Comparison of ENCODE assay signal across 15 cellular contexts in the genomic region with DNA sequence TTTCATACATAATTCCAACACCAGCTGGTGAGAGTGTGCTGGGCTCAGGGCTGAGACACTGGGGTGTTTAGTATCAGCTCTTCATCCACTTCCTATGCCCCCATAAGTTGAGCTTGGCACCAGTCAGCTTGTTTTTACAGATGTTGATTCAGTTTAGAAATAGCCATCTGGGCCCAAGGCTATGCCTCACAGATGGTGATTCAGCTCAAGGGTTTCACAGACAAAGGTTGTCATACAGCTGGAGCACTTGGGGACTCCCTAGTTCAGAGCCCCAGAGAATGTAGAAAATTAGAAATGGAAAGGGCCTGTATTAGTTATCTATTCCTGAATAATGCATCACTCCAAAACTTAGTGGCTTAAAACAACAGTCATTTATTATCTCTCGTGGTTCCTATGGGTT. TPM values are rescaled to one million over a fixed set of nuclear protein-coding genes. Genes with fewer than 3 reads are reported as not detected.
DNase-seq lines count a peak whose midpoint lies in the region; FAIRE-seq and TF ChIP-seq lines count a peak whose summit lies in the region.
"Had no signal": no experiment of that assay in that cellular context is flagged by ENCODE, and none has a peak within 500 bp of the region (broad histone marks: within the 10 kb centered on the region; RNA-seq: fewer than 3 reads in every experiment).

No MANE protein-coding gene starts in this region.

- no peaks in the 10 kb centered on the region for H4K20me1 ChIP-seq in astrocyte (ENCODE audit: insufficient read depth, low read length)

- no peaks in the 10 kb centered on the region for H3K9me3 ChIP-seq in astrocyte (ENCODE audit: insufficient read depth, low read depth, low read length)

- no peak overlapping the region for H3K27ac Mint-ChIP-seq in astrocyte (ENCODE audit: unreplicated experiment)
- H3K27ac Mint-ChIP-seq: activated CD4-positive, alpha-beta T cell treated with anti-CD3 and anti-CD28 coated beads, Interleukin-2, amount 10 ng/mL, durations not matched to agents 7 days and 5 days; B cell had no signal

- no peak overlapping the region for H2AFZ ChIP-seq in astrocyte (ENCODE audit: low read depth, low read length)
- H2AFZ ChIP-seq: PC-9 had no signal

- H3K4me3 Mint-ChIP-seq in astrocyte (ENCODE audit: unreplicated experiment), result no peak overlapping the region
- H3K4me3 Mint-ChIP-seq: activated CD4-positive, alpha-beta T cell treated with anti-CD3 and anti-CD28 coated beads, Interleukin-2, amount 10 ng/mL, durations not matched to agents 7 days and 5 days; B cell had no signal

- DNase-seq in AG08395 (ENCODE audit: low spot score) (peak; percentile 22), HT1080 (ENCODE audit: low read depth) (peak; percentile 70), astrocyte (ENCODE audit: low read depth) (peak; percentile 62), iris pigment epithelial cell (ENCODE audit: low read depth) (peak; percentile 44), NCI-H1694 (lab: John Stamatoyannopoulos, UW) (no peak), cerebellum (ENCODE audit: low spot score) (no peak), iPS-NIHi11 (ENCODE audit: low spot score) (no peak)
- DNase-seq in stimulated activated CD4-positive, alpha-beta T cell treated with anti-CD3 and anti-CD28 coated beads, Interleukin-4, amount 100 ng/mL, for 24 hours, result no peak
- DNase-seq: activated CD4-positive, alpha-beta T cell treated with anti-CD3 and anti-CD28 coated beads, Interleukin-2, amount 10 ng/mL, durations not matched to agents 7 days and 5 days; aorta; DMS79 treated with DMSO at 0.1 percent for 48 hours; hypothalamus; PC-9; T-helper 2 cell had no signal

- H3K4me2 ChIP-seq in astrocyte (ENCODE audit: low read length), result peak overlapping the region; percentile 43
- H3K4me2 ChIP-seq: PC-9 had no signal

- H3K27ac ChIP-seq in astrocyte (ENCODE audit: low read depth, low read length), result no peak overlapping the region
- H3K27ac ChIP-seq: PC-9 had no signal

- H3K9ac ChIP-seq in astrocyte (ENCODE audit: low read length), result no peak overlapping the region

- TF ChIP-seq CTCF in astrocyte (IDR thresholded peaks at IDR 0.05; ENCODE audit: insufficient read depth, low read depth, low read length), result no peak

- FAIRE-seq in astrocyte (lab: Jason Lieb, UNC), result no peak

- no peaks in the 10 kb centered on the region for H3K36me3 Mint-ChIP-seq in astrocyte (ENCODE audit: low read depth, unreplicated experiment)

- no peaks in the 10 kb centered on the region for H3K27me3 ChIP-seq in astrocyte (ENCODE audit: insufficient read depth, low read length)

- peaks cover 13% of the 10 kb centered on the region for H3K4me1 ChIP-seq in astrocyte (ENCODE audit: insufficient read depth, low read length)

- H3K4me1 Mint-ChIP-seq in astrocyte (ENCODE audit: low read depth, unreplicated experiment), result peaks cover 22% of the 10 kb centered on the region
- H3K4me1 Mint-ChIP-seq: activated CD4-positive, alpha-beta T cell treated with anti-CD3 and anti-CD28 coated beads, Interleukin-2, amount 10 ng/mL, durations not matched to agents 7 days and 5 days; B cell had no signal

- no peaks in the 10 kb centered on the region for H3K9me3 Mint-ChIP-seq in astrocyte (ENCODE audit: unreplicated experiment)
- H3K9me3 Mint-ChIP-seq: activated CD4-positive, alpha-beta T cell treated with anti-CD3 and anti-CD28 coated beads, Interleukin-2, amount 10 ng/mL, durations not matched to agents 7 days and 5 days had no signal

- no peak overlapping the region for H3K4me3 ChIP-seq in astrocyte (ENCODE audit: insufficient read depth, low read depth, low read length)
- H3K4me3 ChIP-seq: PC-9 had no signal

- H3K79me2 ChIP-seq in astrocyte (ENCODE audit: insufficient read depth, low read length), result no peaks in the 10 kb centered on the region

- H3K27me3 Mint-ChIP-seq in astrocyte (ENCODE audit: low read depth, unreplicated experiment), result no peaks in the 10 kb centered on the region

- no peaks in the 10 kb centered on the region for H3K36me3 ChIP-seq in astrocyte (ENCODE audit: insufficient read depth, low read length)

RNA-seq across cellular contexts. Expression of a gene that starts 10.3 kb away (rescaled TPM):
- total RNA-seq in HT1080 (2014; rRNA removed; shearing (Covaris generic)), result 0.10 and 0.20 TPM in 2 replicates
- polyA plus RNA-seq in HT1080 (2015; cell fraction: cytosol; rRNA removed), result 0.03 TPM in 1 of 2 replicates, not detected in the other
- polyA plus RNA-seq in HT1080 (2015; cell fraction: nucleus; rRNA removed), result not detected in 2 replicates
- 2.5 and 4.7 TPM in 2 replicates for total RNA-seq in astrocyte
- 0.64 TPM for total RNA-seq in cerebellum
- total RNA-seq: PC-9 had no signal

Comparison
In these comparisons a context has a peak if more than half of its experiments do, and no peak if none do; other contexts are left out.
1. DNase-seq: peak in AG08395 (single experiment), HT1080 (single experiment), astrocyte (single experiment) and iris pigment epithelial cell (single experiment); none in NCI-H1694 (single experiment), stimulated activated CD4-positive, alpha-beta T cell treated with anti-CD3 and anti-CD28 coated beads, Interleukin-4, amount 100 ng/mL, for 24 hours (single experiment), cerebellum (single experiment) and iPS-NIHi11 (single experiment).